In the genomic region with DNA sequence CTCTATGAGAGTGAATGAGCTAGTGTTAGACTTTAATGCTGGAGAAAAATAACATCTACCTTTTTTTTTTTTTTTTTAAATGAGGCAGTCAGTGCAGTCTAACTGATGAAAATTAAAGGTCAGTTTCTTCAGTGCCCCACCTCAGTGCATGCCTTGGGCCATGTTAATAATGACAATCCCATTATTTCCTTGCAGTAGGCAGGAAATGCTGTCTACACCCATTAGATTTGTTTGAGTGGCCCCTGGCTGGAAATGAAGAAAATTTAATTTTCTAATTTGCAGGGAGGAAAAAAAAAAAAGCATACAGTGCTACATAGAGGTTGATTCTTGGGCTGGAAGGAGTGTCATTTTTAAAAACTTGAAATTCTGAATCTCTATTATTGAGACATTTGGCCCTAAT, we compare ENCODE assay signal across 18 cellular contexts. TPM values are rescaled to one million over a fixed set of nuclear protein-coding genes. Genes with fewer than 3 reads are reported as not detected.
DNase-seq lines count a peak whose midpoint lies in the region; ATAC-seq and TF ChIP-seq lines count a peak whose summit lies in the region.
"Had no signal": no experiment of that assay in that cellular context is flagged by ENCODE, and none has a peak within 500 bp of the region (broad histone marks: within the 10 kb centered on the region; RNA-seq: fewer than 3 reads in every experiment).

No MANE protein-coding gene starts in this region.

- H3K27me3 Mint-ChIP-seq in neural progenitor cell (ENCODE audit: insufficient read depth, low read depth), result no peaks in the 10 kb centered on the region
- peaks cover 2% of the 10 kb centered on the region; the same call in 1 of the 2 replicates for H3K27me3 Mint-ChIP-seq in HFFc6 (ENCODE audit: insufficient read depth)

- H3K9me2 ChIP-seq in GM23248 (ENCODE audit: insufficient read depth), result no peaks in the 10 kb centered on the region

- no peak overlapping the region for H3K23ac ChIP-seq in mesenchymal stem cell (ENCODE audit: low read length in 2 of 2)

- H3K27me3 ChIP-seq in GM23248 (replicated peaks; ENCODE audit: insufficient read depth) (no peaks in the 10 kb centered on the region), Panc1 (ENCODE audit: control insufficient read depth, insufficient read depth, low read length) (no peaks in the 10 kb centered on the region), mesenchymal stem cell (ENCODE audit: control insufficient read depth in 1 of 2, insufficient read depth in 1 of 2, low read length in 2 of 2) (no peaks in the 10 kb centered on the region), smooth muscle cell (ENCODE audit: low read depth) (no peaks in the 10 kb centered on the region), neural progenitor cell (no peaks in the 10 kb centered on the region)

- POLR2A ChIA-PET in Panc1 (lab: Charles Lee), result no interaction called here

- CTCF ChIA-PET in Panc1 (lab: Charles Lee), result no interaction called here

- ATAC-seq in Panc1 (no peak), HG02678 (IDR thresholded peaks at IDR 0.05; ENCODE audit: unreplicated experiment) (no peak)

- H2BK15ac ChIP-seq in mesenchymal stem cell (ENCODE audit: low read depth, poor library complexity, severe bottlenecking), result no peak overlapping the region

- no TSS peak for BruUV-seq in Panc1 (replicated peaks; lab: Mats Ljungman, UMichigan)

- H3K4me1 Mint-ChIP-seq in neural progenitor cell (peaks cover 41% of the 10 kb centered on the region), HFFc6 (ENCODE audit: low read depth) (peaks cover 78% of the 10 kb centered on the region)

- intact Hi-C loops in Panc1 (cut with micrococcal nuclease; ENCODE audit: unreplicated experiment), result no loop called here

- H3K27ac ChIP-seq in GM23248 (peak overlapping the region; percentile 10; the same call in 1 of the 2 replicates), Panc1 (ENCODE audit: low read length) (peak overlapping the region; percentile 10; the same call in 1 of the 2 replicates), mesenchymal stem cell (ENCODE audit: low read length, poor library complexity, severe bottlenecking) (no peak overlapping the region), smooth muscle cell (ENCODE audit: low read depth) (peak overlapping the region; percentile 89), neural progenitor cell (no peak overlapping the region)

- peaks cover 57% of the 10 kb centered on the region for H3K4me1 ChIP-seq in GM23248 (ENCODE audit: insufficient read depth)
- H3K4me1 ChIP-seq in Panc1 (ENCODE audit: control insufficient read depth, insufficient read depth, low read length), result peaks cover 75% of the 10 kb centered on the region
- H3K4me1 ChIP-seq in mesenchymal stem cell (ENCODE audit: control insufficient read depth, insufficient read depth, low read depth, low read length), result peaks cover 9% of the 10 kb centered on the region
- peaks cover 41% of the 10 kb centered on the region for H3K4me1 ChIP-seq in smooth muscle cell (ENCODE audit: low read depth)
- peaks cover 28% of the 10 kb centered on the region for H3K4me1 ChIP-seq in neural progenitor cell

- peaks cover 16% of the 10 kb centered on the region; the same call in 1 of the 2 replicates for H3K36me3 ChIP-seq in GM23248 (ENCODE audit: low read depth)
- H3K36me3 ChIP-seq in Panc1 (ENCODE audit: control insufficient read depth, insufficient read depth, low read length), result peaks cover 2% of the 10 kb centered on the region; the same call in 1 of the 2 replicates
- H3K36me3 ChIP-seq in mesenchymal stem cell (ENCODE audit: control insufficient read depth in 1 of 2, insufficient read depth in 2 of 2, low read depth in 1 of 2, low read length in 2 of 2), result peaks cover 10 to 42% of the 10 kb centered on the region in 2 experiments
- H3K36me3 ChIP-seq in smooth muscle cell (ENCODE audit: low read depth), result peaks cover 4% of the 10 kb centered on the region
- no peaks in the 10 kb centered on the region for H3K36me3 ChIP-seq in neural progenitor cell
- H3K36me3 ChIP-seq: HAP-1 had no signal

- H3K36me3 Mint-ChIP-seq in neural progenitor cell (peaks cover 26% of the 10 kb centered on the region), HFFc6 (ENCODE audit: low read depth) (peaks cover 40% of the 10 kb centered on the region)

- TF ChIP-seq CTCF in Panc1 (IDR thresholded peaks at IDR 0.05) (no peak), smooth muscle cell (IDR thresholded peaks at IDR 0.05; ENCODE audit: borderline replicate concordance, insufficient read depth, poor library complexity, severe bottlenecking) (no peak), neural progenitor cell (IDR thresholded peaks at IDR 0.05) (no peak), HFFc6 (IDR thresholded peaks at IDR 0.05) (no peak)

- H4K20me1 ChIP-seq in GM23248 (ENCODE audit: insufficient read depth) (peaks cover 56% of the 10 kb centered on the region), smooth muscle cell (ENCODE audit: low read depth) (peaks cover 100% of the 10 kb centered on the region), neural progenitor cell (ENCODE audit: low read depth) (peaks cover 57% of the 10 kb centered on the region)

- H3K79me1 ChIP-seq in mesenchymal stem cell (replicated peaks; ENCODE audit: low read length, poor library complexity, severe bottlenecking), result peaks cover 3% of the 10 kb centered on the region

- H3K18ac ChIP-seq in mesenchymal stem cell (ENCODE audit: low read depth in 1 of 2, low read length in 2 of 2), result no peak overlapping the region

- H3K9ac ChIP-seq in GM23248 (no peak overlapping the region), mesenchymal stem cell (ENCODE audit: low read length) (peak overlapping the region; percentile 4), smooth muscle cell (ENCODE audit: low read depth) (peak overlapping the region; percentile 3), neural progenitor cell (no peak overlapping the region)

- H2AK5ac ChIP-seq in mesenchymal stem cell (ENCODE audit: low read length, severe bottlenecking), result no peak overlapping the region

- no peak overlapping the region for H4K8ac ChIP-seq in mesenchymal stem cell (ENCODE audit: low read length)

- H3K27ac Mint-ChIP-seq in neural progenitor cell (no peak overlapping the region), HFFc6 (no peak overlapping the region)

- H3K9me3 Mint-ChIP-seq in neural progenitor cell, result peaks cover 5% of the 10 kb centered on the region
- no peaks in the 10 kb centered on the region for H3K9me3 Mint-ChIP-seq in HFFc6

- no peak overlapping the region for H2BK12ac ChIP-seq in mesenchymal stem cell (ENCODE audit: low read length in 2 of 2)

- H3K4me2 ChIP-seq in GM23248 (ENCODE audit: unreplicated experiment), result peak overlapping the region; percentile 51
- H3K4me2 ChIP-seq in mesenchymal stem cell (ENCODE audit: low read length, poor library complexity, severe bottlenecking), result no peak overlapping the region
- H3K4me2 ChIP-seq in smooth muscle cell, result peak overlapping the region; percentile 38
- H3K4me2 ChIP-seq in neural progenitor cell, result no peak overlapping the region

- DNase-seq in GM23248, result no peak
- DNase-seq in Panc1 (ENCODE audit: low read depth, low spot score), result no peak
- no peak for DNase-seq in mesenchymal stem cell
- DNase-seq in smooth muscle cell (lab: John Stamatoyannopoulos, UW; ENCODE audit: unreplicated experiment), result no peak
- DNase-seq in neural progenitor cell (ENCODE audit: low spot score), result no peak
- DNase-seq in HFFc6, result no peak
- DNase-seq: COR-L47; GF-D8; MM.1S; NCI-H1092; NCI-H1436 treated with DMSO at 0.1 percent for 48 hours; NCI-H2029; NCI-H2171; NCI-H446; NK-92 treated with Interleukin-12 subunit alpha and Interleukin-12 subunit beta, amount 100 ng/mL, for 24 hours; SHP77 had no signal

- H4K91ac ChIP-seq in mesenchymal stem cell (ENCODE audit: low read length), result no peak overlapping the region

- H3K9me3 ChIP-seq in GM23248 (ENCODE audit: low read depth) (no peaks in the 10 kb centered on the region), Panc1 (ENCODE audit: control insufficient read depth, insufficient read depth, low read depth, low read length) (no peaks in the 10 kb centered on the region), mesenchymal stem cell (ENCODE audit: control insufficient read depth, low read length) (no peaks in the 10 kb centered on the region), smooth muscle cell (replicated peaks; ENCODE audit: low read depth) (no peaks in the 10 kb centered on the region), neural progenitor cell (ENCODE audit: low read depth) (no peaks in the 10 kb centered on the region)
- H3K9me3 ChIP-seq: HAP-1 had no signal

- in situ Hi-C loops in GM23248 (cut with MboI), result no loop called here
- in situ Hi-C loops in Panc1 (cut with HindIII; ENCODE audit: low pct_unique_long_range_greater_than_20kb, low sequenced_read_pairs), result no loop called here

- H2BK5ac ChIP-seq in mesenchymal stem cell (ENCODE audit: low read depth, low read length, poor library complexity, severe bottlenecking), result no peak overlapping the region

- H2AFZ ChIP-seq in GM23248, result no peak overlapping the region
- no peak overlapping the region for H2AFZ ChIP-seq in mesenchymal stem cell (ENCODE audit: low read depth, low read length)
- no peak overlapping the region for H2AFZ ChIP-seq in smooth muscle cell (ENCODE audit: low read depth)
- H2AFZ ChIP-seq in neural progenitor cell (replicated peaks), result no peak overlapping the region

- H3F3A ChIP-seq in GM23248 (ENCODE audit: insufficient read depth) (peaks cover 77% of the 10 kb centered on the region), smooth muscle cell (ENCODE audit: low read depth) (peaks cover 59% of the 10 kb centered on the region), neural progenitor cell (ENCODE audit: low read depth) (no peaks in the 10 kb centered on the region)

- H3K4me3 ChIP-seq in GM23248 (no peak overlapping the region), Panc1 (ENCODE audit: low read depth in 2 of 2, low read length in 2 of 2) (no peak overlapping the region), mesenchymal stem cell (ENCODE audit: insufficient read depth in 1 of 2, low read depth in 1 of 2, low read length in 2 of 2) (no peak overlapping the region), smooth muscle cell (no peak overlapping the region), neural progenitor cell (no peak overlapping the region)
- H3K4me3 ChIP-seq: HAP-1 had no signal

- H3K14ac ChIP-seq in mesenchymal stem cell (ENCODE audit: low read length in 2 of 2), result no peak overlapping the region

- H3K79me2 ChIP-seq in GM23248 (ENCODE audit: insufficient read depth) (peaks cover 100% of the 10 kb centered on the region), smooth muscle cell (ENCODE audit: low read depth) (peaks cover 99% of the 10 kb centered on the region), neural progenitor cell (ENCODE audit: low read depth) (peaks cover 96% of the 10 kb centered on the region)

- no peak overlapping the region for H2BK120ac ChIP-seq in mesenchymal stem cell (ENCODE audit: low read depth, low read length)

- H3K4me3 Mint-ChIP-seq in neural progenitor cell (no peak overlapping the region), HFFc6 (no peak overlapping the region)

- H3K4ac ChIP-seq in mesenchymal stem cell (ENCODE audit: low read depth in 1 of 2, low read length in 2 of 2), result no peak overlapping the region

RNA-seq across cellular contexts. Expression of gene FNDC3B, which starts 18.2 kb away (rescaled TPM):
- 123 and 128 TPM in 2 replicates for total RNA-seq in GM23248 (2014; rRNA removed; shearing (Covaris generic))
- 85.5 and 95.7 TPM in 2 replicates for polyA plus RNA-seq in GM23248 (2016; fragmentation: Nextera tagmentation; extraction: Ambion mirVana)
- 173 TPM for total RNA-seq in Panc1 (2021; ENCODE audit: unreplicated experiment)
- polyA plus RNA-seq in Panc1 (2012; ENCODE audit: insufficient read length), result 49.1 TPM
- 183 TPM for polyA plus RNA-seq in mesenchymal stem cell (2013, experiment 1 of 2)
- 178 TPM for polyA plus RNA-seq in mesenchymal stem cell (2013, experiment 2 of 2)
- 265 and 294 TPM in 2 replicates for total RNA-seq in smooth muscle cell
- polyA plus RNA-seq in smooth muscle cell, result 149 and 161 TPM in 2 replicates
- 29.5 and 33.9 TPM in 2 replicates for total RNA-seq in neural progenitor cell (ENCODE audit: low replicate concordance)
- 100 to 1,000 TPM; 133 to 192 (median 155) TPM for total RNA-seq in HFFc6 (2021; fragmentation: NEBNext Ultra II Directional; extraction: Animal tissue kit (Norgen Biotek cat#: 25700))

Comparison
In these comparisons a context has a peak if more than half of its experiments do, and no peak if none do; other contexts are left out.
1. H3K27ac ChIP-seq: peak in GM23248 (single experiment), Panc1 (single experiment) and smooth muscle cell (single experiment); none in mesenchymal stem cell (single experiment) and neural progenitor cell (single experiment).
2. H3K4me2 ChIP-seq: peak in GM23248 (single experiment) and smooth muscle cell (single experiment); none in mesenchymal stem cell (single experiment) and neural progenitor cell (single experiment).
3. H3K9ac ChIP-seq: peak in mesenchymal stem cell (single experiment) and smooth muscle cell (single experiment); none in GM23248 (single experiment) and neural progenitor cell (single experiment).